In the genomic region with DNA sequence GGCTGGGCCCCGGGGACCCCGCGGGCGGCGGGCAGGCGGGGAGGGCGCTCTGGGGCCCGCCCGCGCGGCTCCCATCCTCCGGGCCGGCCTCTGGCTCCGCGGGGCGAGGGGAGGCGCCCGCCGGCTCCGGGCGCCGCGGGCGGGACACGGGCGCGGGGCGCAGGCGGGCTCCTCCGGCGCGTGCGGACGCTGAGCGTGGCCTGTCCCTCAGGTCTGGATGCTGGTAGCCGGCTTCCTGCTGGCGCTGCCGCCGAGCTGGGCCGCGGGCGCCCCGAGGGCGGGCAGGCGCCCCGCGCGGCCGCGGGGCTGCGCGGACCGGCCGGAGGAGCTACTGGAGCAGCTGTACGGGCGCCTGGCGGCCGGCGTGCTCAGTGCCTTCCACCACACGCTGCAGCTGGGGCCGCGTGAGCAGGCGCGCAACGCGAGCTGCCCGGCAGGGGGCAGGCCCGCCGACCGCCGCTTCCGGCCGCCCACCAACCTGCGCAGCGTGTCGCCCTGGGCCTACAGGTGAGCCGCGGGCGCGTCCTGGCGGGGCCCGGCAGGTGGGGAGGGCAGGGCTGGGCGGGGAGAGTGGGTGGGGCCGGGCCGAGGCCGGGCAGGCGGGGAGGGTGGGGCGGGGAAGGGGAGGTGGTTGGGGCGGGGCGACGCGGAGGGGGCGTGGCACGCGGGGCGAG, we compare ENCODE assay signal across 8 cellular contexts. TPM values are rescaled to one million over a fixed set of nuclear protein-coding genes. Genes with fewer than 3 reads are reported as not detected.
DNase-seq lines count a peak whose midpoint lies in the region; TF ChIP-seq lines count a peak whose summit lies in the region.

No MANE protein-coding gene starts in this region.

- no peaks in the 10 kb centered on the region for H4K20me1 ChIP-seq in hepatocyte (ENCODE audit: insufficient read depth, poor library complexity, severe bottlenecking)

- no peaks in the 10 kb centered on the region for H3K79me2 ChIP-seq in hepatocyte

- H3K4me3 ChIP-seq in LNCaP clone FGC (ENCODE audit: low read depth, low read length) (0 out of 2 replicates have a peak overlapping the region, but pooled peaks have one; percentile 7), hepatocyte (no peak overlapping the region), sigmoid colon (peak overlapping the region in 3 of 4 donors; percentile 61 to 80 (median 75))

- no peaks in the 10 kb centered on the region for H3K9me3 ChIP-seq in hepatocyte (ENCODE audit: low read depth)
- no peaks in the 10 kb centered on the region for H3K9me3 ChIP-seq in sigmoid colon

- peak; percentile 61 for TF ChIP-seq CTCF in GM12873 (IDR thresholded peaks at IDR 0.05; ENCODE audit: insufficient read depth, low read depth, low read length, missing control alignments)
- TF ChIP-seq CTCF in LNCaP clone FGC (IDR thresholded peaks at IDR 0.05; ENCODE audit: control insufficient read depth, extremely low read depth, insufficient read depth), result peak; percentile 77
- peak; percentile 55 for TF ChIP-seq CTCF in hepatocyte (IDR thresholded peaks at IDR 0.05; ENCODE audit: poor library complexity)
- TF ChIP-seq CTCF in sigmoid colon (IDR thresholded peaks at IDR 0.05), result peak in 2 of 4 experiments; percentile 13 to 67

- no peaks in the 10 kb centered on the region for H3K36me3 ChIP-seq in hepatocyte (replicated peaks; ENCODE audit: insufficient read depth, low read depth)
- no peaks in the 10 kb centered on the region for H3K36me3 ChIP-seq in sigmoid colon

- H3K27me3 ChIP-seq in hepatocyte, result no peaks in the 10 kb centered on the region
- H3K27me3 ChIP-seq in sigmoid colon, result peaks cover 0 to 32% (median 6%) of the 10 kb centered on the region in 3 donors

- H3K27ac ChIP-seq in hepatocyte (no peak overlapping the region), sigmoid colon (peak overlapping the region; percentile 49 to 67 (median 55))

- H3K4me1 ChIP-seq in hepatocyte (ENCODE audit: insufficient read depth), result peaks cover 13% of the 10 kb centered on the region
- H3K4me1 ChIP-seq in sigmoid colon, result peaks cover 0 to 14% (median 11%) of the 10 kb centered on the region in 4 donors

- WGBS in hepatocyte (ENCODE audit: low lambda C conversion rate, missing lambda C conversion rate), result 2% methylated on average over 9 of the region's 96 CpGs
- 1% methylated on average over 95 to 96 of the region's 96 CpGs for WGBS in sigmoid colon, 2 donors

- peak overlapping the region; percentile 73 for H3K4me2 ChIP-seq in hepatocyte

- intact Hi-C loops in sigmoid colon (cut with DNase I), result loop anchor here (5.0 to 10.0 kb wide), 2 partner anchors 207 to 519 kb away; no protein-coding TSS in a partner anchor

- TF ChIP-seq EP300 in sigmoid colon (IDR thresholded peaks at IDR 0.05), result no peak

- DNase-seq in GOT3 (lab: John Stamatoyannopoulos, UW), result peak; percentile 18
- DNase-seq in LNCaP clone FGC (ENCODE audit: low read depth), result peak; percentile 47
- DNase-seq in T follicular helper cell (ENCODE audit: low read depth), result peak; percentile 60
- DNase-seq in amniotic epithelial cell (ENCODE audit: low read depth), result peak; percentile 72
- peak; percentile 94 for DNase-seq in hepatocyte (ENCODE audit: low spot score)
- peak; percentile 88 for DNase-seq in sigmoid colon
- no peak for DNase-seq in mesenteric fat pad (ENCODE audit: low spot score)

- H3K9me2 ChIP-seq in hepatocyte (replicated peaks; ENCODE audit: insufficient read depth), result no peaks in the 10 kb centered on the region

- H2AFZ ChIP-seq in hepatocyte, result no peak overlapping the region

- TF ChIP-seq POLR2A in sigmoid colon (IDR thresholded peaks at IDR 0.05), result no peak

RNA-seq across cellular contexts. Expression of gene IL17D, which starts 0.4 kb away (rescaled TPM):
- total RNA-seq in hepatocyte (3.5 and 3.7 TPM in 2 replicates), sigmoid colon (1 to 10 TPM; 1.4 to 3.2 (median 1.6) TPM), mesenteric fat pad (2.2 TPM)
- polyA plus RNA-seq in hepatocyte (11.0 and 12.3 TPM in 2 replicates), sigmoid colon (under 1 TPM in 2 of 3 donors, not detected in 1; 0.52 to 0.60 TPM)
